In the genomic region with DNA sequence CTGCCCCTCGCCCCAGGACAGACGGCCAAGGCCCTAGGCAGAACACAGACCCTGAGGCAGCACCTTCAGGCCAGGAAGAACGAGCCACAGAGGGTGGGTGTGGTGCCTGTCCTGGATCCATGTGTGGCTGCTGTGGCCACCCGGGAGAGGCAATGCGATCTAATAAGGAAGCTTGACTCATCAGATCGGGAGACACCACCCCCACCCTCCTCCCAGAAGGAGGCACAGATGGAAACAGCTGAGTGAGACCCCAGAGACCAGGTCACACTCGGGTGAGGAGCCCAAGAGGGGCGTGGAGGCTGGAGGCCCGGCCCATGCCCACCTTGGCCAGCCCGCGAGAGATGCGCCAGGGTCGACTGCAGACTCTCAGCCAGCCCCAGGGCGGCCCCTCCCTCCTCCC, we compare ENCODE assay signal across 25 cellular contexts.
DNase-seq lines count a peak whose midpoint lies in the region; TF ChIP-seq lines count a peak whose summit lies in the region.
"Had no signal": no experiment of that assay in that cellular context is flagged by ENCODE, and none has a peak within 500 bp of the region (broad histone marks: within the 10 kb centered on the region; RNA-seq: fewer than 3 reads in every experiment).

No MANE protein-coding gene starts in this region.

- H3K4me2 ChIP-seq in OCI-LY3 (ENCODE audit: low read length), result peak overlapping the region; percentile 40

- no peaks in the 10 kb centered on the region for H3K36me3 Mint-ChIP-seq in activated T-cell treated with anti-CD3 and anti-CD28 coated beads, Interleukin-2, amount 50 U/mL, for 24 hours (ENCODE audit: low read depth)
- H3K36me3 Mint-ChIP-seq: activated naive CD4-positive, alpha-beta T cell treated with anti-CD3 and anti-CD28 coated beads, Interleukin-2, amount 50 U/mL, for 72 hours; CD4-positive, alpha-beta memory T cell had no signal

- no peak overlapping the region for H3K27ac ChIP-seq in OCI-LY3 (ENCODE audit: low read length)
- H3K27ac ChIP-seq: SK-N-MC, skin epidermis, tibial artery had no signal

- no peaks in the 10 kb centered on the region for H3K79me2 ChIP-seq in OCI-LY3 (ENCODE audit: low read length)

- H3K27me3 Mint-ChIP-seq in activated T-cell treated with anti-CD3 and anti-CD28 coated beads, Interleukin-2, amount 50 U/mL, for 24 hours, result peaks cover 18% of the 10 kb centered on the region

- no peaks in the 10 kb centered on the region for H4K20me1 ChIP-seq in OCI-LY3 (ENCODE audit: insufficient read depth, low read length)

- no peaks in the 10 kb centered on the region for H3K9me3 Mint-ChIP-seq in activated T-cell treated with anti-CD3 and anti-CD28 coated beads, Interleukin-2, amount 50 U/mL, for 24 hours
- H3K9me3 Mint-ChIP-seq: CD4-positive, alpha-beta memory T cell; H9; neural crest cell had no signal

- H3K36me3 ChIP-seq in OCI-LY3 (replicated peaks; ENCODE audit: low read depth, low read length), result no peaks in the 10 kb centered on the region
- H3K36me3 ChIP-seq: tibial artery had no signal

- H3K4me3 ChIP-seq in OCI-LY3 (ENCODE audit: low read length), result peak overlapping the region; percentile 46
- H3K4me3 ChIP-seq: SK-N-MC, skin epidermis, tibial artery had no signal

- no peaks in the 10 kb centered on the region for H3K9me3 ChIP-seq in OCI-LY3 (ENCODE audit: insufficient read depth, low read length)
- H3K9me3 ChIP-seq: tibial artery had no signal

- peaks cover 34% of the 10 kb centered on the region for H3K4me1 ChIP-seq in OCI-LY3 (ENCODE audit: low read length)
- H3K4me1 ChIP-seq: tibial artery had no signal

- no peak overlapping the region for H3K4me3 Mint-ChIP-seq in activated T-cell treated with anti-CD3 and anti-CD28 coated beads, Interleukin-2, amount 50 U/mL, for 24 hours
- H3K4me3 Mint-ChIP-seq: CD4-positive, alpha-beta memory T cell; H9; neural crest cell had no signal

- peaks cover 63% of the 10 kb centered on the region for H3K27me3 ChIP-seq in OCI-LY3 (ENCODE audit: low read depth, low read length)

- no peak overlapping the region for H3K27ac Mint-ChIP-seq in activated T-cell treated with anti-CD3 and anti-CD28 coated beads, Interleukin-2, amount 50 U/mL, for 24 hours
- H3K27ac Mint-ChIP-seq: activated naive CD4-positive, alpha-beta T cell treated with anti-CD3 and anti-CD28 coated beads, Interleukin-2, amount 50 U/mL, for 72 hours; CD4-positive, alpha-beta memory T cell; H9; progenitor cell of endocrine pancreas had no signal

- no peak overlapping the region for H2AFZ ChIP-seq in OCI-LY3 (ENCODE audit: low read depth, low read length)

- no peak overlapping the region for H3K9ac ChIP-seq in OCI-LY3 (ENCODE audit: low read length)

- peaks cover 8% of the 10 kb centered on the region for H3K4me1 Mint-ChIP-seq in activated T-cell treated with anti-CD3 and anti-CD28 coated beads, Interleukin-2, amount 50 U/mL, for 24 hours (ENCODE audit: low read depth)
- H3K4me1 Mint-ChIP-seq: H9, neural crest cell had no signal

- DNase-seq in AG08396 (ENCODE audit: low spot score), result peak; percentile 46
- DNase-seq in EL, result peak; percentile 19
- DNase-seq in iris pigment epithelial cell (ENCODE audit: low read depth), result peak; percentile 37
- DNase-seq in activated T-cell treated with anti-CD3 and anti-CD28 coated beads, Interleukin-2, amount 50 U/mL, for 24 hours, result no peak
- DNase-seq in stimulated activated CD4-positive, alpha-beta T cell treated with anti-CD3 and anti-CD28 coated beads, Interleukin-12 subunit alpha, Interleukin-12 subunit beta, amount 100 ng/mL, for 4 hours, result no peak
- DNase-seq in effector CD8-positive, alpha-beta T cell (lab: John Stamatoyannopoulos, UW), result no peak
- DNase-seq in activated gamma-delta T cell (lab: John Stamatoyannopoulos, UW), result no peak
- DNase-seq: activated CD4-positive, CD25-positive, alpha-beta regulatory T cell treated with anti-CD3 and anti-CD28 coated beads, Interleukin-2, amount 50 U/mL, for 72 hours; CD4-positive, alpha-beta memory T cell; left colon; MM.1S; NCI-H187; NCI-H2227 treated with DMSO at 0.1 percent for 48 hours; NCI-H82; stimulated activated CD4-positive, alpha-beta T cell treated with anti-CD3 and anti-CD28 coated beads, Interleukin-2, amount 100 ng/mL, for 48 hours; stimulated activated naive CD8-positive, alpha-beta T cell treated with anti-CD3 and anti-CD28 coated beads, Interleukin-15, Interleukin-2, amounts not matched to agents 100 U/mL and 50 U/mL, for 24 hours; T-helper 9 cell had no signal

- TF ChIP-seq CTCF in OCI-LY3 (IDR thresholded peaks at IDR 0.05; ENCODE audit: low read depth, low read length), result no peak

Comparison
In these comparisons a context has a peak if more than half of its experiments do, and no peak if none do; other contexts are left out.
1. DNase-seq: peak in AG08396 (single experiment), EL (single experiment) and iris pigment epithelial cell (single experiment); none in activated T-cell treated with anti-CD3 and anti-CD28 coated beads, Interleukin-2, amount 50 U/mL, for 24 hours (single experiment), stimulated activated CD4-positive, alpha-beta T cell treated with anti-CD3 and anti-CD28 coated beads, Interleukin-12 subunit alpha, Interleukin-12 subunit beta, amount 100 ng/mL, for 4 hours (single experiment), effector CD8-positive, alpha-beta T cell (single experiment) and activated gamma-delta T cell (single experiment).